Comparison of ENCODE assay signal across 8 cellular contexts in genomic region chr19:17473041-17473440, GRCh38. TPM values are rescaled to one million over a fixed set of nuclear protein-coding genes. Genes with fewer than 3 reads are reported as not detected.
A peak's percentile ranks its signal among the peaks of the same experiment; 100 is the strongest.
DNase-seq lines count a peak whose midpoint lies in the region; ATAC-seq and TF ChIP-seq lines count a peak whose summit lies in the region.
"Had no signal": no experiment of that assay in that cellular context is flagged by ENCODE, and none has a peak within 500 bp of the region (broad histone marks: within the 10 kb centered on the region; RNA-seq: fewer than 3 reads in every experiment).

No MANE protein-coding gene starts in this region.

- H3K4me3 ChIP-seq in A673 (ENCODE audit: low read depth, low read length, poor library complexity, severe bottlenecking) = no peak overlapping the region

- H3K27me3 Mint-ChIP-seq in naive thymus-derived CD8-positive, alpha-beta T cell = no peaks in the 10 kb centered on the region

- peaks cover 16 to 41% (median 30%) of the 10 kb centered on the region in 4 donors for H3K4me1 Mint-ChIP-seq in naive thymus-derived CD8-positive, alpha-beta T cell

- DNase-seq in DMS53 (lab: John Stamatoyannopoulos, UW) (peak; percentile 14), DMS53 treated with DMSO at 0.1 percent for 48 hours (lab: John Stamatoyannopoulos, UW; ENCODE audit: unreplicated experiment) (no peak), UCSD-AML1 (lab: John Stamatoyannopoulos, UW; ENCODE audit: unreplicated experiment) (peak; percentile 21), A673 (ENCODE audit: low spot score) (no peak), retina (no peak)
- no peak for DNase-seq in naive thymus-derived CD8-positive, alpha-beta T cell
- DNase-seq: left ventricle myocardium superior had no signal

- H3K27ac Mint-ChIP-seq in naive thymus-derived CD8-positive, alpha-beta T cell = peak overlapping the region in 4 of 10 donors; percentile 21 to 81 (median 36)

- no peak overlapping the region for H3K27ac ChIP-seq in A673 (ENCODE audit: low read depth, low read length, poor library complexity, severe bottlenecking)
- H3K27ac ChIP-seq: 22Rv1 had no signal

- no peaks in the 10 kb centered on the region for H3K9me3 Mint-ChIP-seq in naive thymus-derived CD8-positive, alpha-beta T cell

- TF ChIP-seq CTCF in A673 (conservative IDR thresholded peaks at IDR 0.05; ENCODE audit: low read depth, low read length) = no peak

- intact Hi-C loops in A673 (cut with micrococcal nuclease; ENCODE audit: unreplicated experiment) = no loop called here

- no TSS peak for BruUV-seq in A673 (replicated peaks; lab: Mats Ljungman, UMichigan)

- peaks cover 4% of the 10 kb centered on the region for H3K4me1 ChIP-seq in A673 (ENCODE audit: insufficient read depth, low read length, poor library complexity, severe bottlenecking)

- H3K36me3 ChIP-seq in A673 (ENCODE audit: insufficient read depth, low read length, poor library complexity, severe bottlenecking) = no peaks in the 10 kb centered on the region

- no peak for ATAC-seq in naive thymus-derived CD8-positive, alpha-beta T cell
- ATAC-seq: left ventricle myocardium superior had no signal

- H3K27me3 ChIP-seq in A673 (replicated peaks; ENCODE audit: insufficient read depth, low read depth, low read length, poor library complexity) = no peaks in the 10 kb centered on the region

- POLR2A ChIA-PET in naive thymus-derived CD8-positive, alpha-beta T cell (lab: Charles Lee) = interaction anchor here (0.9 kb wide), 1 partner anchor 10 kb away, joined by 3 read pairs; no protein-coding TSS in a partner anchor
- POLR2A ChIA-PET in A673 (lab: Charles Lee; ENCODE audit: low non-redundant PET) = no interaction called here

- H3K4me3 Mint-ChIP-seq in naive thymus-derived CD8-positive, alpha-beta T cell = peak overlapping the region in 7 of 10 donors; percentile 8 to 58 (median 30)

- no peaks in the 10 kb centered on the region for H3K9me3 ChIP-seq in A673 (ENCODE audit: low read depth, low read length, poor library complexity, severe bottlenecking)

- no peaks in the 10 kb centered on the region for H3K36me3 Mint-ChIP-seq in naive thymus-derived CD8-positive, alpha-beta T cell

- CTCF ChIA-PET in A673 (lab: Charles Lee) = no interaction called here

RNA-seq across cellular contexts. Expression of gene SLC27A1, which starts 2.7 kb away (rescaled TPM):
- total RNA-seq in naive thymus-derived CD8-positive, alpha-beta T cell = 10 to 100 TPM in 1 of 2 experiments, 1 to 10 TPM in 1; 9.4 to 10.9 TPM
- polyA plus RNA-seq in naive thymus-derived CD8-positive, alpha-beta T cell = 10 to 100 TPM; 12.5 to 14.6 (median 13.8) TPM
- 3.0 and 6.9 TPM in 2 replicates for total RNA-seq in A673 (2021)

RNA-seq across cellular contexts. Expression of gene NXNL1, which starts 12.3 kb away (rescaled TPM):
- not detected for total RNA-seq in naive thymus-derived CD8-positive, alpha-beta T cell
- not detected for polyA plus RNA-seq in naive thymus-derived CD8-positive, alpha-beta T cell
- total RNA-seq in A673 (2021) = not detected in 2 replicates
- total RNA-seq: left ventricle myocardium superior had no signal

RNA-seq across cellular contexts. Expression of gene TMEM221, which starts 24.6 kb away (rescaled TPM):
- total RNA-seq in naive thymus-derived CD8-positive, alpha-beta T cell = not detected
- under 1 TPM in 1 of 3 donors, not detected in 2; 0.13 TPM for polyA plus RNA-seq in naive thymus-derived CD8-positive, alpha-beta T cell
- 0.31 TPM in 1 of 2 replicates, not detected in the other for total RNA-seq in A673 (2021)
- total RNA-seq: left ventricle myocardium superior had no signal

RNA-seq across cellular contexts. Expression of gene PGLS, which starts 38.4 kb away (rescaled TPM):
- 10 to 100 TPM; 78.8 to 82.6 TPM for total RNA-seq in naive thymus-derived CD8-positive, alpha-beta T cell
- 10 to 100 TPM; 68.9 to 73.4 (median 73.0) TPM for polyA plus RNA-seq in naive thymus-derived CD8-positive, alpha-beta T cell
- 80.1 and 94.4 TPM in 2 replicates for total RNA-seq in A673 (2021)

RNA-seq across cellular contexts. Expression of gene MVB12A, which starts 53.2 kb away (rescaled TPM):
- total RNA-seq in naive thymus-derived CD8-positive, alpha-beta T cell = 10 to 100 TPM; 28.1 to 30.0 TPM
- polyA plus RNA-seq in naive thymus-derived CD8-positive, alpha-beta T cell = 10 to 100 TPM; 24.3 to 34.6 (median 31.0) TPM
- total RNA-seq in A673 (2021) = 39.5 and 56.9 TPM in 2 replicates

Comparison
In these comparisons a context has a peak if more than half of its experiments do, and no peak if none do; other contexts are left out.
1. DNase-seq: peak in DMS53 (single experiment) and UCSD-AML1 (single experiment); none in DMS53 treated with DMSO at 0.1 percent for 48 hours (single experiment), naive thymus-derived CD8-positive, alpha-beta T cell (0 of 10), A673 (single experiment) and retina (single experiment).